In genomic region chr11:67290801-67291200, GRCh38 we compare ENCODE assay signal across 2 cellular contexts.
TF ChIP-seq lines count a peak whose summit lies in the region.

No MANE protein-coding gene starts in this region.

TF ChIP-seq in SK-N-SH, 30 proteins besides CTCF, POLR2A, EP300 and RAD21 (continued from another document):
- TF ChIP-seq, protein P1, sequence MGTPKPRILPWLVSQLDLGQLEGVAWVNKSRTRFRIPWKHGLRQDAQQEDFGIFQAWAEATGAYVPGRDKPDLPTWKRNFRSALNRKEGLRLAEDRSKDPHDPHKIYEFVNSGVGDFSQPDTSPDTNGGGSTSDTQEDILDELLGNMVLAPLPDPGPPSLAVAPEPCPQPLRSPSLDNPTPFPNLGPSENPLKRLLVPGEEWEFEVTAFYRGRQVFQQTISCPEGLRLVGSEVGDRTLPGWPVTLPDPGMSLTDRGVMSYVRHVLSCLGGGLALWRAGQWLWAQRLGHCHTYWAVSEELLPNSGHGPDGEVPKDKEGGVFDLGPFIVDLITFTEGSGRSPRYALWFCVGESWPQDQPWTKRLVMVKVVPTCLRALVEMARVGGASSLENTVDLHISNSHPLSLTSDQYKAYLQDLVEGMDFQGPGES (IDR thresholded peaks at IDR 0.05; ENCODE audit: low read depth, low read length) = no peak
- TF ChIP-seq TEAD4 (IDR thresholded peaks at IDR 0.05; ENCODE audit: borderline replicate concordance, insufficient read depth) (no peak), TAF1 (IDR thresholded peaks at IDR 0.05; ENCODE audit: borderline replicate concordance, low read depth, low read length) (no peak), POLR2AphosphoS5 (IDR thresholded peaks at IDR 0.05; ENCODE audit: low read depth, low read length) (no peak)
- TF ChIP-seq, protein P2, sequence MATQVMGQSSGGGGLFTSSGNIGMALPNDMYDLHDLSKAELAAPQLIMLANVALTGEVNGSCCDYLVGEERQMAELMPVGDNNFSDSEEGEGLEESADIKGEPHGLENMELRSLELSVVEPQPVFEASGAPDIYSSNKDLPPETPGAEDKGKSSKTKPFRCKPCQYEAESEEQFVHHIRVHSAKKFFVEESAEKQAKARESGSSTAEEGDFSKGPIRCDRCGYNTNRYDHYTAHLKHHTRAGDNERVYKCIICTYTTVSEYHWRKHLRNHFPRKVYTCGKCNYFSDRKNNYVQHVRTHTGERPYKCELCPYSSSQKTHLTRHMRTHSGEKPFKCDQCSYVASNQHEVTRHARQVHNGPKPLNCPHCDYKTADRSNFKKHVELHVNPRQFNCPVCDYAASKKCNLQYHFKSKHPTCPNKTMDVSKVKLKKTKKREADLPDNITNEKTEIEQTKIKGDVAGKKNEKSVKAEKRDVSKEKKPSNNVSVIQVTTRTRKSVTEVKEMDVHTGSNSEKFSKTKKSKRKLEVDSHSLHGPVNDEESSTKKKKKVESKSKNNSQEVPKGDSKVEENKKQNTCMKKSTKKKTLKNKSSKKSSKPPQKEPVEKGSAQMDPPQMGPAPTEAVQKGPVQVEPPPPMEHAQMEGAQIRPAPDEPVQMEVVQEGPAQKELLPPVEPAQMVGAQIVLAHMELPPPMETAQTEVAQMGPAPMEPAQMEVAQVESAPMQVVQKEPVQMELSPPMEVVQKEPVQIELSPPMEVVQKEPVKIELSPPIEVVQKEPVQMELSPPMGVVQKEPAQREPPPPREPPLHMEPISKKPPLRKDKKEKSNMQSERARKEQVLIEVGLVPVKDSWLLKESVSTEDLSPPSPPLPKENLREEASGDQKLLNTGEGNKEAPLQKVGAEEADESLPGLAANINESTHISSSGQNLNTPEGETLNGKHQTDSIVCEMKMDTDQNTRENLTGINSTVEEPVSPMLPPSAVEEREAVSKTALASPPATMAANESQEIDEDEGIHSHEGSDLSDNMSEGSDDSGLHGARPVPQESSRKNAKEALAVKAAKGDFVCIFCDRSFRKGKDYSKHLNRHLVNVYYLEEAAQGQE (IDR thresholded peaks at IDR 0.05; ENCODE audit: low read depth, low read length) = no peak

TF ChIP-seq in SK-N-SH treated with all-trans-retinoic acid at 6 μM for 48 hours, 23 proteins besides CTCF, POLR2A, EP300 and RAD21 (continued from another document):
- TF ChIP-seq PATZ1 (CRISPR knock-in tag; IDR thresholded peaks at IDR 0.05; ENCODE audit: borderline replicate concordance) (no peak), TCF4 (CRISPR knock-in tag; IDR thresholded peaks at IDR 0.05; ENCODE audit: borderline replicate concordance) (no peak), TSHZ2 (CRISPR knock-in tag; IDR thresholded peaks at IDR 0.05) (no peak), TOX (CRISPR knock-in tag; IDR thresholded peaks at IDR 0.05; ENCODE audit: borderline replicate concordance) (no peak)
